In the genomic region with DNA sequence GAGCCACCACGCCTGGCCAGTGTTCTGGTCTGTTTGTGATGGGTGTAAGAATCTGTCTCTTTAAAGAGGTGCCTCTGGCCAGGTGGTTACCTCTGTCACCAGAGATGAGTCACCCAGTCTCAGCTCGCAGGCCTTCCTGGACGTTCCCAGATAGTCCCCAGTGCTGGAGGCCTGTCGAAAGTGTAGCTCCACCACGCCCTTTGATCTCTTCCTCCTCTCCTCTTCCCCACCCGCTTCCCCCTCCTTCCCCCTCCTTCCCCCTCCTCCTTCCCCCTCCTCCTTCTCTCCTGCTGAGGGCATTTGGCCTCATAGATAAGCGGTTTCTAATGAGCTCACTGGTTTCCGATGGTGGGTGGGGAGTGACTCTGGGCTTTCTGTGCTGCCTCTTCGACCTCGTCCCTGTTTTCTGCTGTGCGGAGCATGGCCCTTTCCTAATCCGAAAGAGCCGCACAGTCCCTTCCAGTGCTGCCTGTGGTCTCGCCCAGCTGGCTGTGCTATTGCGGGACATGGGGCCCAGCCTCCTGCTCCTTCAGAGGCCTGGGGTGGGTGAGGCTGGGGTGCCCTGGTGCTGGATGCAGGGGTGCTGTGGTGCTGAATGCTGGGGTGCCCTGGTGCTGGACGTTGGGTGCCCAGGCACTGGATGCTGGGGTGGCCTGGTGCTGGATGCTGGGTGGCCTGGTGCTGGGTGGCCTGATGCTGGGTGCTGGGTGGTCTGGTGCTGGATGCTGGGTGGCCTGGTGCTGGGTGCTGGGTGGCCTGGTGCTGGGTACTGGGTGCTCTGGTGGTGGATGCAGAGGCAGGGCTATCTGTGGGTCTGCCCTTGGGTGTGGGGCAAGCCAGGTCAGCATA, we compare ENCODE assay signal across 8 cellular contexts. TPM values are rescaled to one million over a fixed set of nuclear protein-coding genes. Genes with fewer than 3 reads are reported as not detected.
DNase-seq lines count a peak whose midpoint lies in the region; ATAC-seq and TF ChIP-seq lines count a peak whose summit lies in the region.
"Had no signal": no experiment of that assay in that cellular context is flagged by ENCODE, and none has a peak within 500 bp of the region (broad histone marks: within the 10 kb centered on the region; RNA-seq: fewer than 3 reads in every experiment).

No MANE protein-coding gene starts in this region.

- peaks cover 9% of the 10 kb centered on the region for H3K79me2 ChIP-seq in mammary epithelial cell (ENCODE audit: insufficient read depth, low read length)

- intact Hi-C loops in mammary epithelial cell (cut with micrococcal nuclease), result no loop called here

- dilution Hi-C loops in mammary epithelial cell (cut with HindIII; ENCODE audit: low sequenced_read_pairs), result no loop called here

- no peaks in the 10 kb centered on the region for H3K9me3 ChIP-seq in NT2/D1 (ENCODE audit: insufficient read depth, low read length)
- H3K9me3 ChIP-seq in mammary epithelial cell (replicated peaks; ENCODE audit: insufficient read depth, low read length), result no peaks in the 10 kb centered on the region
- no peaks in the 10 kb centered on the region for H3K9me3 ChIP-seq in mucosa of stomach (ENCODE audit: control insufficient read depth, low read length)
- H3K9me3 ChIP-seq: tibial artery had no signal

- H3K36me3 ChIP-seq in NT2/D1 (ENCODE audit: insufficient read depth, insufficient read length, low read length), result no peaks in the 10 kb centered on the region
- H3K36me3 ChIP-seq in mammary epithelial cell (ENCODE audit: insufficient read depth, low read length), result no peaks in the 10 kb centered on the region
- no peaks in the 10 kb centered on the region for H3K36me3 ChIP-seq in mucosa of stomach (ENCODE audit: control insufficient read depth, insufficient read depth, low read length)
- H3K36me3 ChIP-seq: tibial artery had no signal

- CTCF ChIA-PET in mammary epithelial cell (lab: Charles Lee; ENCODE audit: low non-redundant PET), result no interaction called here

- H3K4me3 ChIP-seq in NT2/D1 (ENCODE audit: insufficient read length, low read depth) (no peak overlapping the region), mammary epithelial cell (replicated peaks in 1 of 3; ENCODE audit: insufficient read depth in 1 of 3, low read depth in 2 of 3, low read length in 3 of 3) (no peak overlapping the region), mucosa of stomach (ENCODE audit: low read length) (no peak overlapping the region)
- H3K4me3 ChIP-seq: tibial artery had no signal

- H3K4me2 ChIP-seq in mammary epithelial cell (ENCODE audit: insufficient read depth, low read depth, low read length), result no peak overlapping the region

- in situ Hi-C loops in mammary epithelial cell (cut with MboI; ENCODE audit: low sequenced_read_pairs in 2 of 2), result no loop called here

- H3K27me3 ChIP-seq in NT2/D1 (ENCODE audit: insufficient read depth, insufficient read length) (no peaks in the 10 kb centered on the region), mammary epithelial cell (ENCODE audit: insufficient read depth, low read length) (no peaks in the 10 kb centered on the region), mucosa of stomach (ENCODE audit: control insufficient read depth, insufficient read depth, low read length) (no peaks in the 10 kb centered on the region)
- H3K27me3 ChIP-seq: tibial artery had no signal

- WGBS in mammary epithelial cell (ENCODE audit: low coverage, missing lambda C conversion rate), result 69% methylated on average over 11 of the region's 16 CpGs

- H3K9ac ChIP-seq in NT2/D1 (ENCODE audit: insufficient read length, low read depth), result peak overlapping the region; percentile 58
- no peak overlapping the region for H3K9ac ChIP-seq in mammary epithelial cell (ENCODE audit: insufficient read depth, low read length)
- peak overlapping the region; percentile 53 for H3K9ac ChIP-seq in mucosa of stomach (ENCODE audit: low read length)

- DNase-seq in GM19240 (ENCODE audit: insufficient read length, low spot score), result peak; percentile 25
- peak; percentile 20 for DNase-seq in NT2/D1 (ENCODE audit: low read depth, low spot score)
- peak; percentile 37 for DNase-seq in mammary epithelial cell
- no peak for DNase-seq in NCI-H1436 (lab: John Stamatoyannopoulos, UW)
- DNase-seq in T-helper 9 cell, result no peak

- H3K27ac ChIP-seq in mammary epithelial cell (ENCODE audit: insufficient read depth, low read depth, low read length), result no peak overlapping the region
- H3K27ac ChIP-seq: tibial artery had no signal

- no peak for TF ChIP-seq CTCF in mammary epithelial cell (conservative IDR thresholded peaks at IDR 0.05 in 1 of 2, IDR thresholded peaks at IDR 0.05 in 1 of 2; ENCODE audit: extremely low read depth in 1 of 2, insufficient read depth in 1 of 2, low read depth in 1 of 2, low read length in 2 of 2)

- no peak overlapping the region for H2AFZ ChIP-seq in mammary epithelial cell (ENCODE audit: low read depth, low read length)

- H4K20me1 ChIP-seq in mammary epithelial cell (ENCODE audit: insufficient read depth, low read length), result no peaks in the 10 kb centered on the region

- peaks cover 19% of the 10 kb centered on the region for H3K4me1 ChIP-seq in NT2/D1 (ENCODE audit: insufficient read depth, insufficient read length)
- H3K4me1 ChIP-seq in mammary epithelial cell (ENCODE audit: insufficient read depth, low read length), result peaks cover 21% of the 10 kb centered on the region
- peaks cover 46% of the 10 kb centered on the region for H3K4me1 ChIP-seq in mucosa of stomach (ENCODE audit: control insufficient read depth, insufficient read depth, low read length)

- no TSS peak for BruUV-seq in mammary epithelial cell (replicated peaks; lab: Mats Ljungman, UMichigan)

- no peak for ATAC-seq in HG03469 (IDR thresholded peaks at IDR 0.05; ENCODE audit: unreplicated experiment)

RNA-seq across cellular contexts. Expression of a gene that starts 19.2 kb away (rescaled TPM):
- total RNA-seq in mammary epithelial cell, result 10 to 100 TPM; 32.5 to 35.8 TPM
- 13.1 TPM for polyA plus RNA-seq in mammary epithelial cell
- 49.0 TPM for polyA minus RNA-seq in mammary epithelial cell

Comparison
In these comparisons a context has a peak if more than half of its experiments do, and no peak if none do; other contexts are left out.
1. DNase-seq: peak in GM19240 (single experiment), NT2/D1 (single experiment) and mammary epithelial cell (single experiment); none in NCI-H1436 (single experiment) and T-helper 9 cell (single experiment).